ENCODE assay signal across 8 cellular contexts in the genomic region with DNA sequence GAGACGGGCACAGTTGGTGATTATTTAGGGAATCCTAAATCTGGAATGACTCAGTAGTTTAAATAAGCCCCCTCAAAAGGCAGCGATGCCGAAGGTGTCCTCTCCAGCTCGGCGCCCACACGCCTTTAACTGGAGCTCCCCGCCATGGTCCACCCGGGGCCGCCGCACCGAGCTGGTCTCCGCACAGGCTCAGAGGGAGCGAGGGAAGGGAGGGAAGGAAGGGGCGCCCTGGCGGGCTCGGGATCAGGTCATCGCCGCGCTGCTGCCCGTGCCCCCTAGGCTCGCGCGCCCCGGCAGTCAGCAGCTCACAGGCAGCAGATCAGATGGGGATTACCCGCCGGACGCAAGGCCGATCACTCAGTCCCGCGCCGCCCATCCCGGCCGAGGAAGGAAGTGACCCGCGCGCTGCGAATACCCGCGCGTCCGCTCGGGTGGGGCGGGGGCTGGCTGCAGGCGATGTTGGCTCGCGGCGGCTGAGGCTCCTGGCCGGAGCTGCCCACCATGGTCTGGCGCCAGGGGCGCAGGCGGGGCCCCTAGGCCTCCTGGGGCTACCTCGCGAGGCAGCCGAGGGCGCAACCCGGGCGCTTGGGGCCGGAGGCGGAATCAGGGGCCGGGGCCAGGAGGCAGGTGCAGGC.
DNase-seq lines count a peak whose midpoint lies in the region; ATAC-seq and TF ChIP-seq lines count a peak whose summit lies in the region.

No MANE protein-coding gene starts in this region.

- H3F3A ChIP-seq in smooth muscle cell (ENCODE audit: low read depth) = no peaks in the 10 kb centered on the region

- peak; percentile 43 for ATAC-seq in HG02938 (IDR thresholded peaks at IDR 0.05; ENCODE audit: unreplicated experiment)
- no peak for ATAC-seq in GM21360 (IDR thresholded peaks at IDR 0.05; ENCODE audit: unreplicated experiment)

- WGBS in hepatocyte (ENCODE audit: low lambda C conversion rate, missing lambda C conversion rate) = under 1% methylated on average over 47 of the region's 60 CpGs
- WGBS in smooth muscle cell (ENCODE audit: low lambda C conversion rate) = under 1% methylated on average over 57 of the region's 60 CpGs

- no peak for TF ChIP-seq CTCF in GM12865 (IDR thresholded peaks at IDR 0.05; ENCODE audit: insufficient read depth, low read depth, low read length, missing control alignments)
- TF ChIP-seq CTCF in hepatocyte (IDR thresholded peaks at IDR 0.05; ENCODE audit: poor library complexity) = no peak
- no peak for TF ChIP-seq CTCF in smooth muscle cell (IDR thresholded peaks at IDR 0.05; ENCODE audit: borderline replicate concordance, insufficient read depth, poor library complexity, severe bottlenecking)

- H3K27me3 ChIP-seq in adipocyte (replicated peaks; ENCODE audit: control insufficient read depth, insufficient read depth, low read length) (peaks cover 25% of the 10 kb centered on the region), hepatocyte (peaks cover 72% of the 10 kb centered on the region), smooth muscle cell (ENCODE audit: low read depth) (peaks cover 79% of the 10 kb centered on the region)

- H4K20me1 ChIP-seq in hepatocyte (ENCODE audit: insufficient read depth, poor library complexity, severe bottlenecking) (no peaks in the 10 kb centered on the region), smooth muscle cell (ENCODE audit: low read depth) (no peaks in the 10 kb centered on the region)

- H3K36me3 ChIP-seq in adipocyte (ENCODE audit: control insufficient read depth, insufficient read depth, low read length, severe bottlenecking) (no peaks in the 10 kb centered on the region), hepatocyte (replicated peaks; ENCODE audit: insufficient read depth, low read depth) (no peaks in the 10 kb centered on the region), smooth muscle cell (ENCODE audit: low read depth) (no peaks in the 10 kb centered on the region)

- H2AFZ ChIP-seq in hepatocyte = peak overlapping the region; percentile 66
- H2AFZ ChIP-seq in smooth muscle cell (ENCODE audit: low read depth) = peak overlapping the region; percentile 52

- no peaks in the 10 kb centered on the region for H3K9me2 ChIP-seq in hepatocyte (replicated peaks; ENCODE audit: insufficient read depth)

- peaks cover 8% of the 10 kb centered on the region for H3K4me1 ChIP-seq in adipocyte (ENCODE audit: control insufficient read depth, insufficient read depth, low read length)
- no peaks in the 10 kb centered on the region for H3K4me1 ChIP-seq in hepatocyte (ENCODE audit: insufficient read depth)
- H3K4me1 ChIP-seq in smooth muscle cell (ENCODE audit: low read depth) = peaks cover 7% of the 10 kb centered on the region

- H3K9me3 ChIP-seq in adipocyte (ENCODE audit: control insufficient read depth, low read length) (no peaks in the 10 kb centered on the region), hepatocyte (ENCODE audit: low read depth) (no peaks in the 10 kb centered on the region), smooth muscle cell (replicated peaks; ENCODE audit: low read depth) (no peaks in the 10 kb centered on the region)

- H3K4me2 ChIP-seq in hepatocyte = peak overlapping the region; percentile 98
- peak overlapping the region; percentile 93 for H3K4me2 ChIP-seq in smooth muscle cell

- H3K79me2 ChIP-seq in hepatocyte = no peaks in the 10 kb centered on the region
- H3K79me2 ChIP-seq in smooth muscle cell (ENCODE audit: low read depth) = no peaks in the 10 kb centered on the region

- DNase-seq in GM12865 (ENCODE audit: low read depth) = peak; percentile 26
- no peak for DNase-seq in adipocyte (ENCODE audit: low read depth)
- peak; percentile 47 for DNase-seq in hepatocyte (ENCODE audit: low spot score)
- peak; percentile 12 for DNase-seq in smooth muscle cell (lab: John Stamatoyannopoulos, UW; ENCODE audit: unreplicated experiment)
- no peak for DNase-seq in stimulated activated CD8-positive, alpha-beta memory T cell treated with anti-CD3 and anti-CD28 coated beads, Interleukin-4, amount 100 ng/mL, for 48 hours
- DNase-seq in NCI-H526 treated with DMSO at 0.1 percent for 48 hours (lab: John Stamatoyannopoulos, UW) = no peak

- H3K27ac ChIP-seq in hepatocyte (no peak overlapping the region), smooth muscle cell (ENCODE audit: low read depth) (no peak overlapping the region)

- no peak overlapping the region for H3K9ac ChIP-seq in adipocyte (ENCODE audit: low read length)
- no peak overlapping the region for H3K9ac ChIP-seq in smooth muscle cell (ENCODE audit: low read depth)

- no peak overlapping the region; the same call in 1 of the 2 replicates for H3K4me3 ChIP-seq in GM12865 (ENCODE audit: low read depth, low read length)
- H3K4me3 ChIP-seq in adipocyte (ENCODE audit: low read length) = peak overlapping the region; percentile 77
- H3K4me3 ChIP-seq in hepatocyte = peak overlapping the region; percentile 75
- H3K4me3 ChIP-seq in smooth muscle cell = peak overlapping the region; percentile 65

Comparison
In these comparisons a context has a peak if more than half of its experiments do, and no peak if none do; other contexts are left out.
1. DNase-seq: peak in GM12865 (single experiment), hepatocyte (single experiment) and smooth muscle cell (single experiment); none in adipocyte (single experiment), stimulated activated CD8-positive, alpha-beta memory T cell treated with anti-CD3 and anti-CD28 coated beads, Interleukin-4, amount 100 ng/mL, for 48 hours (single experiment) and NCI-H526 treated with DMSO at 0.1 percent for 48 hours (single experiment).